3 cellular contexts compared by ENCODE assay signal in genomic region chr1:100775483-100775882, GRCh38.
A peak's percentile ranks its signal among the peaks of the same experiment; 100 is the strongest.
TF ChIP-seq lines count a peak whose summit lies in the region.

No MANE protein-coding gene starts in this region.

TF ChIP-seq in GM23338, 12 proteins besides CTCF, POLR2A, EP300 and RAD21:
- TF ChIP-seq ZNF462 (CRISPR knock-in tag; IDR thresholded peaks at IDR 0.05) (no peak), EZH2phosphoT487 (IDR thresholded peaks at IDR 0.05; ENCODE audit: unreplicated experiment) (no peak), ETS1 (IDR thresholded peaks at IDR 0.05) (no peak), EZH2 (IDR thresholded peaks at IDR 0.05; ENCODE audit: low read depth, unreplicated experiment) (no peak), POLR2AphosphoS5 (IDR thresholded peaks at IDR 0.05; ENCODE audit: low read depth) (no peak)

TF ChIP-seq in K562, 482 proteins besides CTCF, POLR2A, EP300 and RAD21 (continued from another document):
- TF ChIP-seq CREB3 (tag; conservative IDR thresholded peaks at IDR 0.05; ENCODE audit: low read depth) (no peak), RB1 (IDR thresholded peaks at IDR 0.05; ENCODE audit: low read depth) (no peak), TAF7 (tag; IDR thresholded peaks at IDR 0.05) (no peak), ARID3B (CRISPR knock-in tag; IDR thresholded peaks at IDR 0.05; ENCODE audit: borderline replicate concordance) (no peak), NELFE (IDR thresholded peaks at IDR 0.05; ENCODE audit: insufficient read depth, insufficient read length) (no peak), TBL1XR1 (IDR thresholded peaks at IDR 0.05; ENCODE audit: low read length in 2 of 2) (no peak), ZBTB34 (CRISPR knock-in tag; IDR thresholded peaks at IDR 0.05) (no peak), ZNF12 (CRISPR knock-in tag; IDR thresholded peaks at IDR 0.05) (no peak), ETS1 (conservative IDR thresholded peaks at IDR 0.05; ENCODE audit: control insufficient read depth, low read depth, low read length) (no peak)
TF ChIP-seq in K562: peak in this region for 0.

TF ChIP-seq in liver, 16 proteins besides CTCF, POLR2A, EP300 and RAD21 (continued from another document):
- TF ChIP-seq MAX (IDR thresholded peaks at IDR 0.05) = no peak
- peak; percentile 29 for TF ChIP-seq SP1 (IDR thresholded peaks at IDR 0.05)
- no peak for TF ChIP-seq EGR1 (IDR thresholded peaks at IDR 0.05; ENCODE audit: low read depth in 2 of 2)
- TF ChIP-seq HNF4A (conservative IDR thresholded peaks at IDR 0.05) = peak; percentile 72 to 91
